35 cellular contexts compared by ENCODE assay signal in genomic region chr7:17178562-17178961, GRCh38.
"Had no signal": no experiment of that assay in that cellular context is flagged by ENCODE, and none has a peak within 500 bp of the region (broad histone marks: within the 10 kb centered on the region; RNA-seq: fewer than 3 reads in every experiment).

No MANE protein-coding gene starts in this region.

- H3K27ac ChIP-seq: ascending aorta, breast epithelium, cardiac muscle cell, esophagus muscularis mucosa, foreskin keratinocyte, gastrocnemius medialis, heart left ventricle, WERI-Rb-1 had no signal

- H3K9me3 ChIP-seq: ascending aorta, breast epithelium, esophagus muscularis mucosa, gastrocnemius medialis had no signal

- H3K4me3 Mint-ChIP-seq: activated B cell treated with CpG ODN at 0.5 μM for 24 hours; activated CD4-positive, alpha-beta memory T cell treated with anti-CD3 and anti-CD28 coated beads for 36 hours; activated CD4-positive, alpha-beta T cell treated with anti-CD3 and anti-CD28 coated beads, Interleukin-2, amount 10 ng/mL, durations not matched to agents 24 days and 14 days; activated CD8-positive, alpha-beta T cell treated with anti-CD3 and anti-CD28 coated beads, Interleukin-2, amount 10 ng/mL, durations not matched to agents 7 days and 5 days; activated naive CD4-positive, alpha-beta T cell treated with anti-CD3 and anti-CD28 coated beads, Interleukin-2, amount 10 ng/mL, durations not matched to agents 7 days and 5 days; activated naive CD8-positive, alpha-beta T cell treated with anti-CD3 and anti-CD28 coated beads, Interleukin-2, amount 10 ng/mL, durations not matched to agents 7 days and 5 days; activated T-cell treated with anti-CD3 and anti-CD28 coated beads, Interleukin-2, amount 50 U/mL, for 24 hours; activated T-cell treated with anti-CD3 and anti-CD28 coated beads, Interleukin-2, amount 50 U/mL, for 72 hours; brain; effector memory CD8-positive, alpha-beta T cell; T-helper 17 cell; T-helper 2 cell treated with Interferon-gamma antibody and Interleukin-4, amounts not matched to agents 5 μg/mL and 100 μg/mL, for 36 hours had no signal

- H3K27me3 Mint-ChIP-seq: activated B cell treated with CpG ODN at 0.5 μM for 24 hours; activated CD4-positive, alpha-beta memory T cell treated with anti-CD3 and anti-CD28 coated beads for 36 hours; activated naive CD4-positive, alpha-beta T cell treated with anti-CD3 and anti-CD28 coated beads, Interleukin-2, amount 10 ng/mL, durations not matched to agents 7 days and 5 days; activated naive CD8-positive, alpha-beta T cell treated with anti-CD3 and anti-CD28 coated beads, Interleukin-2, amount 10 ng/mL, durations not matched to agents 7 days and 5 days; activated T-cell treated with anti-CD3 and anti-CD28 coated beads, Interleukin-2, amount 50 U/mL, for 24 hours; T-helper 17 cell had no signal

- H3K36me3 Mint-ChIP-seq: activated CD4-positive, alpha-beta memory T cell treated with anti-CD3 and anti-CD28 coated beads for 36 hours; brain had no signal

- H3K27me3 ChIP-seq: ascending aorta, breast epithelium, cardiac muscle cell, esophagus muscularis mucosa, foreskin keratinocyte, gastrocnemius medialis, heart left ventricle had no signal

- H3K4me1 Mint-ChIP-seq: activated B cell treated with CpG ODN at 0.5 μM for 24 hours; activated naive CD4-positive, alpha-beta T cell treated with anti-CD3 and anti-CD28 coated beads, Interleukin-2, amount 10 ng/mL, durations not matched to agents 7 days and 5 days; brain; T-helper 17 cell had no signal

- H3K4me1 ChIP-seq: breast epithelium, foreskin keratinocyte, gastrocnemius medialis had no signal

- DNase-seq: activated B cell treated with CpG ODN at 0.5 μM for 24 hours; activated CD4-positive, alpha-beta memory T cell treated with anti-CD3 and anti-CD28 coated beads for 36 hours; activated CD4-positive, alpha-beta T cell treated with anti-CD3 and anti-CD28 coated beads, Interleukin-2, amount 10 ng/mL, durations not matched to agents 24 days and 14 days; activated CD8-positive, alpha-beta memory T cell treated with anti-CD3 and anti-CD28 coated beads, Interleukin-2, amount 50 U/mL, for 48 hours; activated CD8-positive, alpha-beta T cell treated with anti-CD3 and anti-CD28 coated beads, Interleukin-2, amount 10 ng/mL, durations not matched to agents 7 days and 5 days; activated gamma-delta T cell; activated naive CD4-positive, alpha-beta T cell; activated naive CD4-positive, alpha-beta T cell treated with anti-CD3 and anti-CD28 coated beads, Interleukin-2, amount 10 ng/mL, durations not matched to agents 7 days and 5 days; activated naive CD8-positive, alpha-beta T cell treated with anti-CD3 and anti-CD28 coated beads, Interleukin-2, amount 10 ng/mL, durations not matched to agents 7 days and 5 days; activated T-cell treated with anti-CD3 and anti-CD28 coated beads for 4 hours; activated T-cell treated with anti-CD3 and anti-CD28 coated beads, Interleukin-2, amount 50 U/mL, for 24 hours; activated T-cell treated with anti-CD3 and anti-CD28 coated beads, Interleukin-2, amount 50 U/mL, for 72 hours; central memory CD4-positive, alpha-beta T cell; cerebellar nuclear complex; cortex of kidney; dermis blood vessel endothelial cell; effector CD4-positive, alpha-beta T cell; effector memory CD8-positive, alpha-beta T cell; erythroblast; foreskin keratinocyte; gastrocnemius medialis; glutamatergic neuron; heart left ventricle; T-helper 1 cell; T-helper 17 cell; T1000; WERI-Rb-1 had no signal

- H3K9me3 Mint-ChIP-seq: activated B cell treated with CpG ODN at 0.5 μM for 24 hours; activated CD4-positive, alpha-beta memory T cell treated with anti-CD3 and anti-CD28 coated beads for 36 hours; activated T-cell treated with anti-CD3 and anti-CD28 coated beads, Interleukin-2, amount 50 U/mL, for 24 hours; brain; effector memory CD8-positive, alpha-beta T cell; T-helper 2 cell treated with Interferon-gamma antibody and Interleukin-4, amounts not matched to agents 5 μg/mL and 100 μg/mL, for 36 hours had no signal

- H3K4me3 ChIP-seq: ascending aorta, breast epithelium, cardiac muscle cell, esophagus muscularis mucosa, gastrocnemius medialis, heart left ventricle had no signal

- H3K27ac Mint-ChIP-seq: activated B cell treated with CpG ODN at 0.5 μM for 24 hours; activated CD4-positive, alpha-beta memory T cell treated with anti-CD3 and anti-CD28 coated beads for 36 hours; activated CD4-positive, alpha-beta T cell treated with anti-CD3 and anti-CD28 coated beads, Interleukin-2, amount 10 ng/mL, durations not matched to agents 24 days and 14 days; activated CD8-positive, alpha-beta T cell treated with anti-CD3 and anti-CD28 coated beads, Interleukin-2, amount 10 ng/mL, durations not matched to agents 7 days and 5 days; activated naive CD4-positive, alpha-beta T cell treated with anti-CD3 and anti-CD28 coated beads, Interleukin-2, amount 10 ng/mL, durations not matched to agents 7 days and 5 days; activated naive CD4-positive, alpha-beta T cell treated with anti-CD3 and anti-CD28 coated beads, Interleukin-2, amount 50 U/mL, for 72 hours; activated naive CD8-positive, alpha-beta T cell treated with anti-CD3 and anti-CD28 coated beads, Interleukin-2, amount 10 ng/mL, durations not matched to agents 7 days and 5 days; activated T-cell treated with anti-CD3 and anti-CD28 coated beads, Interleukin-2, amount 50 U/mL, for 24 hours; activated T-cell treated with anti-CD3 and anti-CD28 coated beads, Interleukin-2, amount 50 U/mL, for 72 hours; brain; effector memory CD8-positive, alpha-beta T cell; T-helper 17 cell; T-helper 2 cell treated with Interferon-gamma antibody and Interleukin-4, amounts not matched to agents 5 μg/mL and 100 μg/mL, for 36 hours had no signal

- H3K36me3 ChIP-seq: ascending aorta, breast epithelium, cardiac muscle cell, esophagus muscularis mucosa, gastrocnemius medialis, heart left ventricle, WERI-Rb-1 had no signal

- ATAC-seq: activated CD4-positive, CD25-positive, alpha-beta regulatory T cell treated with anti-CD3 and anti-CD28 coated beads, Interleukin-2, amount 50 U/mL, for 24 hours; activated CD8-positive, alpha-beta T cell treated with anti-CD3 and anti-CD28 coated beads, Interleukin-2, amount 10 ng/mL, durations not matched to agents 7 days and 5 days; activated naive CD4-positive, alpha-beta T cell treated with anti-CD3 and anti-CD28 coated beads, Interleukin-2, amount 50 U/mL, for 72 hours; activated T-cell treated with anti-CD3 and anti-CD28 coated beads, Interleukin-2, amount 50 U/mL, for 72 hours; effector memory CD8-positive, alpha-beta T cell; foreskin keratinocyte; gastrocnemius medialis; heart left ventricle; T-helper 17 cell had no signal
